1 cellular context compared by ENCODE assay signal in genomic region chr20:61661583-61661982, GRCh38.
TF ChIP-seq lines count a peak whose summit lies in the region.

No MANE protein-coding gene starts in this region.

TF ChIP-seq in H1, 55 proteins besides CTCF, POLR2A, EP300 and RAD21 (continued from another document):
- TF ChIP-seq CHD7 (IDR thresholded peaks at IDR 0.05; ENCODE audit: insufficient replicate concordance, low read length) (no peak), TAF1 (IDR thresholded peaks at IDR 0.05; ENCODE audit: low read depth, low read length) (no peak), NANOG (IDR thresholded peaks at IDR 0.05; ENCODE audit: insufficient read depth, low read depth, low read length, poor library complexity, severe bottlenecking) (no peak), SRF (IDR thresholded peaks at IDR 0.05; ENCODE audit: low read depth, low read length) (no peak), RBBP5 (IDR thresholded peaks at IDR 0.05; ENCODE audit: borderline replicate concordance, low read depth, low read length) (no peak), TEAD4 (IDR thresholded peaks at IDR 0.05; ENCODE audit: low read depth, low read length) (no peak)
